ENCODE assay signal across 1 cellular context in genomic region chr1:201582977-201583376, GRCh38.
TF ChIP-seq lines count a peak whose summit lies in the region.

No MANE protein-coding gene starts in this region.

TF ChIP-seq in H1, 55 proteins besides CTCF, POLR2A, EP300 and RAD21:
- TF ChIP-seq FOSL1 (IDR thresholded peaks at IDR 0.05; ENCODE audit: insufficient read depth, low read depth, low read length), result no peak
- TF ChIP-seq KDM4A (IDR thresholded peaks at IDR 0.05; ENCODE audit: low read depth, low read length, severe bottlenecking), result no peak
- no peak for TF ChIP-seq YY1 (IDR thresholded peaks at IDR 0.05; ENCODE audit: low read depth, low read length)
- TF ChIP-seq MAFK (IDR thresholded peaks at IDR 0.05; ENCODE audit: low read depth, low read length), result no peak
- TF ChIP-seq NRF1 (IDR thresholded peaks at IDR 0.05; ENCODE audit: low read depth, low read length), result no peak
- TF ChIP-seq MAX (IDR thresholded peaks at IDR 0.05), result no peak
- no peak for TF ChIP-seq RBBP5 (IDR thresholded peaks at IDR 0.05; ENCODE audit: borderline replicate concordance, low read depth, low read length)
- TF ChIP-seq TAF1 (IDR thresholded peaks at IDR 0.05; ENCODE audit: low read depth, low read length), result no peak
- TF ChIP-seq CTBP2 (IDR thresholded peaks at IDR 0.05; ENCODE audit: borderline replicate concordance, insufficient read depth, insufficient read length, low read length), result no peak
- TF ChIP-seq KDM5A (IDR thresholded peaks at IDR 0.05; ENCODE audit: low read length), result no peak
- no peak for TF ChIP-seq EZH2 (IDR thresholded peaks at IDR 0.05; ENCODE audit: low read depth, low read length, severe bottlenecking)
- TF ChIP-seq HDAC6 (IDR thresholded peaks at IDR 0.05; ENCODE audit: low read depth, low read length), result no peak
- TF ChIP-seq GABPA (IDR thresholded peaks at IDR 0.05; ENCODE audit: borderline replicate concordance, insufficient read depth, low read length), result no peak
- TF ChIP-seq EGR1 (IDR thresholded peaks at IDR 0.05; ENCODE audit: borderline replicate concordance, low read depth, low read length), result no peak
- no peak for TF ChIP-seq CHD1 (IDR thresholded peaks at IDR 0.05; ENCODE audit: low read depth, low read length)
- no peak for TF ChIP-seq CHD2 (IDR thresholded peaks at IDR 0.05; ENCODE audit: low read length)
- TF ChIP-seq RNF2 (IDR thresholded peaks at IDR 0.05; ENCODE audit: borderline replicate concordance, low read depth, low read length, missing control alignments, poor library complexity, severe bottlenecking), result no peak
- no peak for TF ChIP-seq RXRA (IDR thresholded peaks at IDR 0.05; ENCODE audit: insufficient read depth, low read depth, low read length)
- no peak for TF ChIP-seq SP4 (IDR thresholded peaks at IDR 0.05; ENCODE audit: low read length)
TF ChIP-seq in H1: peak in this region for 0.
